10 cellular contexts compared by ENCODE assay signal in the genomic region with DNA sequence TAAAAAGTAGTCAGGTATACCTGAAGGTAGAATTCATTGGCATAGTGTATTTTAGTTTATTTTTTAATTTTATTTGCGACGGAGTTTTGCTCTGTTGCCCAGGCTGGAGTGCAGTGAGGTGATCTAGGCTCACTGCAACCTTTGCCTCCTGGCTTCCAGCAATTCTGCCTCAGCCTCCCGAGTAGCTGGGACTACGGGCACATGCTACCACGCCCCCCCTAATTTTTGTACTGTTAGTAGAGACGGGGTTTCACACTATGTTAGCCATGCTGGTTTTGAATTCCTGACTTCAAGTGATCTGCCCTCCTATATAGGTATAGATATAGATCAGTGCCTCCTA.
DNase-seq lines count a peak whose midpoint lies in the region; ATAC-seq and TF ChIP-seq lines count a peak whose summit lies in the region.
"Had no signal": no experiment of that assay in that cellular context is flagged by ENCODE, and none has a peak within 500 bp of the region (broad histone marks: within the 10 kb centered on the region; RNA-seq: fewer than 3 reads in every experiment).

No MANE protein-coding gene starts in this region.

- H3K27ac ChIP-seq in C4-2B (peak overlapping the region; percentile 99), mesodermal cell (ENCODE audit: low read depth, low read length, severe bottlenecking) (no peak overlapping the region), heart right ventricle (peak overlapping the region in 1 of 10 donors; percentile 92)

- no peaks in the 10 kb centered on the region for H3K27me3 Mint-ChIP-seq in activated T-helper 1 cell treated with anti-CD3 and anti-CD28 coated beads, Interleukin-12 subunit alpha, Interleukin-12 subunit beta, Interleukin-2, Interleukin-4 antibody, amounts not matched to agents 30 ng/mL and 10 ng/mL and 1 ng/mL, durations not matched to agents 14 hours and 24 hours and 36 hours (ENCODE audit: insufficient read depth)
- H3K27me3 Mint-ChIP-seq: naive thymus-derived CD8-positive, alpha-beta T cell; stimulated activated memory B cell treated with anti-CD40 and anti-IgM and Interleukin-4, amounts not matched to agents 10 μg/mL and 1 μg/mL and 100 μg/mL, for 72 hours had no signal

- DNase-seq in HT1080 (ENCODE audit: low read depth), result peak; percentile 29
- DNase-seq in activated T-helper 1 cell treated with anti-CD3 and anti-CD28 coated beads, Interleukin-12 subunit alpha, Interleukin-12 subunit beta, Interleukin-2, Interleukin-4 antibody, amounts not matched to agents 30 ng/mL and 10 ng/mL and 1 ng/mL, durations not matched to agents 14 hours and 24 hours and 36 hours (ENCODE audit: low spot score), result no peak
- DNase-seq in DMS114 treated with DMSO at 0.1 percent for 48 hours (lab: John Stamatoyannopoulos, UW; ENCODE audit: unreplicated experiment), result no peak
- no peak for DNase-seq in NOMO-1 treated with DMSO at 0.1 percent for 48 hours (lab: John Stamatoyannopoulos, UW; ENCODE audit: unreplicated experiment)
- no peak for DNase-seq in G401 (ENCODE audit: low spot score)
- no peak for DNase-seq in heart right ventricle

- 32 to 51% methylated on average over 4 to 5 of the region's 6 CpGs for WGBS in mesodermal cell (ENCODE audit: insufficient coverage in 2 of 2), 2 experiments
- 63 to 64% methylated on average over 6 of the region's 6 CpGs for WGBS in heart right ventricle, 2 donors

- H3K27me3 ChIP-seq in heart right ventricle, result no peaks in the 10 kb centered on the region

- intact Hi-C loops in activated T-helper 1 cell treated with anti-CD3 and anti-CD28 coated beads, Interleukin-12 subunit alpha, Interleukin-12 subunit beta, Interleukin-2, Interleukin-4 antibody, amounts not matched to agents 30 ng/mL and 10 ng/mL and 1 ng/mL, durations not matched to agents 14 hours and 24 hours and 36 hours (cut with micrococcal nuclease), result loop anchor here (5.0 to 10.0 kb wide), 3 partner anchors 990 to 1718 kb away; a partner anchor contains a TSS
- intact Hi-C loops in heart right ventricle (cut with DNase I), result loop anchor here in 4 of 10 donors (10.0 kb wide), 3 partner anchors 1020 to 1120 kb away; a partner anchor contains a TSS

- H3K9me3 Mint-ChIP-seq in activated T-helper 1 cell treated with anti-CD3 and anti-CD28 coated beads, Interleukin-12 subunit alpha, Interleukin-12 subunit beta, Interleukin-2, Interleukin-4 antibody, amounts not matched to agents 30 ng/mL and 10 ng/mL and 1 ng/mL, durations not matched to agents 14 hours and 24 hours and 36 hours, result no peaks in the 10 kb centered on the region
- H3K9me3 Mint-ChIP-seq: naive thymus-derived CD8-positive, alpha-beta T cell; stimulated activated memory B cell treated with anti-CD40 and anti-IgM and Interleukin-4, amounts not matched to agents 10 μg/mL and 1 μg/mL and 100 μg/mL, for 72 hours had no signal

- H3K27ac Mint-ChIP-seq in activated T-helper 1 cell treated with anti-CD3 and anti-CD28 coated beads, Interleukin-12 subunit alpha, Interleukin-12 subunit beta, Interleukin-2, Interleukin-4 antibody, amounts not matched to agents 30 ng/mL and 10 ng/mL and 1 ng/mL, durations not matched to agents 14 hours and 24 hours and 36 hours, result peak overlapping the region; percentile 46
- H3K27ac Mint-ChIP-seq: stimulated activated memory B cell treated with anti-CD40 and anti-IgM and Interleukin-4, amounts not matched to agents 10 μg/mL and 1 μg/mL and 100 μg/mL, for 72 hours had no signal

- peak overlapping the region; percentile 67 for H3K4me3 ChIP-seq in mesodermal cell (ENCODE audit: extremely low read depth, insufficient read depth, low read length, poor library complexity, severe bottlenecking)
- peak overlapping the region in 5 of 10 donors; percentile 11 to 79 (median 75) for H3K4me3 ChIP-seq in heart right ventricle

- H3K4me1 Mint-ChIP-seq in activated T-helper 1 cell treated with anti-CD3 and anti-CD28 coated beads, Interleukin-12 subunit alpha, Interleukin-12 subunit beta, Interleukin-2, Interleukin-4 antibody, amounts not matched to agents 30 ng/mL and 10 ng/mL and 1 ng/mL, durations not matched to agents 14 hours and 24 hours and 36 hours (ENCODE audit: low read depth), result peaks cover 29% of the 10 kb centered on the region

- no peaks in the 10 kb centered on the region for H3K9me3 ChIP-seq in mesodermal cell (ENCODE audit: control insufficient read depth, low read length)
- no peaks in the 10 kb centered on the region for H3K9me3 ChIP-seq in heart right ventricle

- H3K36me3 Mint-ChIP-seq in activated T-helper 1 cell treated with anti-CD3 and anti-CD28 coated beads, Interleukin-12 subunit alpha, Interleukin-12 subunit beta, Interleukin-2, Interleukin-4 antibody, amounts not matched to agents 30 ng/mL and 10 ng/mL and 1 ng/mL, durations not matched to agents 14 hours and 24 hours and 36 hours (ENCODE audit: low read depth), result peaks cover 4% of the 10 kb centered on the region

- in situ Hi-C loops in G401 (cut with HindIII; ENCODE audit: low sequenced_read_pairs), result no loop called here

- TF ChIP-seq CTCF in C4-2B (conservative IDR thresholded peaks at IDR 0.05), result no peak
- TF ChIP-seq CTCF in heart right ventricle (IDR thresholded peaks at IDR 0.05), result no peak

- H3K36me3 ChIP-seq in mesodermal cell (ENCODE audit: control insufficient read depth, insufficient read depth, low read length) (peaks cover 3% of the 10 kb centered on the region), heart right ventricle (peaks cover 0 to 14% (median 0%) of the 10 kb centered on the region in 9 donors)

- no peak overlapping the region for H3K4me3 Mint-ChIP-seq in activated T-helper 1 cell treated with anti-CD3 and anti-CD28 coated beads, Interleukin-12 subunit alpha, Interleukin-12 subunit beta, Interleukin-2, Interleukin-4 antibody, amounts not matched to agents 30 ng/mL and 10 ng/mL and 1 ng/mL, durations not matched to agents 14 hours and 24 hours and 36 hours
- H3K4me3 Mint-ChIP-seq: stimulated activated memory B cell treated with anti-CD40 and anti-IgM and Interleukin-4, amounts not matched to agents 10 μg/mL and 1 μg/mL and 100 μg/mL, for 72 hours had no signal

- ATAC-seq in heart right ventricle, result no peak
- ATAC-seq: stimulated activated memory B cell treated with anti-CD40 and anti-IgM and Interleukin-4, amounts not matched to agents 10 μg/mL and 1 μg/mL and 100 μg/mL, for 72 hours had no signal

- H3K4me1 ChIP-seq in mesodermal cell (ENCODE audit: control insufficient read depth, insufficient read depth, low read length, poor library complexity, severe bottlenecking) (no peaks in the 10 kb centered on the region), heart right ventricle (peaks cover 0 to 51% (median 15%) of the 10 kb centered on the region in 9 donors)
